ENCODE assay signal across 7 cellular contexts in genomic region chr14:35978561-35978960, GRCh38.
"Had no signal": no experiment of that assay in that cellular context is flagged by ENCODE, and none has a peak within 500 bp of the region (broad histone marks: within the 10 kb centered on the region; RNA-seq: fewer than 3 reads in every experiment).

No MANE protein-coding gene starts in this region.

- H3K4me2 ChIP-seq: GM23338 had no signal

- H2AFZ ChIP-seq: GM23338 had no signal

- FAIRE-seq: H1, H54, HTR-8/SVneo had no signal

- DNase-seq: H9, HCEC 1CT, KG1 had no signal

- H3K4me3 ChIP-seq: GM23338 had no signal

- ATAC-seq: GM23338 had no signal
